Comparison of ENCODE assay signal across 24 cellular contexts in genomic region chr6:166591026-166591425, GRCh38.
"Had no signal": no experiment of that assay in that cellular context is flagged by ENCODE, and none has a peak within 500 bp of the region (broad histone marks: within the 10 kb centered on the region; RNA-seq: fewer than 3 reads in every experiment).

No MANE protein-coding gene starts in this region.

- H3K4me1 ChIP-seq: body of pancreas had no signal

- H3K27me3 ChIP-seq: adrenal gland, body of pancreas, Peyer's patch, SJCRH30 had no signal

- H3K27ac Mint-ChIP-seq: activated B cell treated with CpG ODN at 0.5 μM for 24 hours; activated CD4-positive, alpha-beta memory T cell treated with anti-CD3 and anti-CD28 coated beads, Interleukin-2, amount 10 ng/mL, durations not matched to agents 7 days and 5 days; activated naive CD8-positive, alpha-beta T cell treated with anti-CD3 and anti-CD28 coated beads, Interleukin-2, amount 10 ng/mL, durations not matched to agents 7 days and 5 days; T-helper 17 cell had no signal

- DNase-seq: activated B cell treated with CpG ODN at 0.5 μM for 24 hours; activated CD4-positive, alpha-beta memory T cell treated with anti-CD3 and anti-CD28 coated beads, Interleukin-2, amount 10 ng/mL, durations not matched to agents 7 days and 5 days; activated CD4-positive, alpha-beta T cell treated with anti-CD3 and anti-CD28 coated beads, Interleukin-2, amount 50 U/mL, for 1 hour; activated CD8-positive, alpha-beta memory T cell treated with anti-CD3 and anti-CD28 coated beads, Interleukin-2, amount 50 U/mL, for 48 hours; activated naive CD4-positive, alpha-beta T cell treated with anti-CD3 and anti-CD28 coated beads, Interleukin-2, amount 50 U/mL, for 16 hours; activated naive CD8-positive, alpha-beta T cell treated with anti-CD3 and anti-CD28 coated beads, Interleukin-2, amount 10 ng/mL, durations not matched to agents 7 days and 5 days; activated T-cell treated with anti-CD3 and anti-CD28 coated beads, Interleukin-2, amount 50 U/mL, for 1 hour; adrenal gland; anterior cingulate cortex; body of pancreas; central memory CD4-positive, alpha-beta T cell; KBM-7; NCI-H1048; NCI-H1930; NCI-H2107; NCI-H2171 treated with DMSO at 0.1 percent for 48 hours; NCI-H345; NCI-H510A; NK-92 treated with Interleukin-12 subunit alpha and Interleukin-12 subunit beta, amount 100 ng/mL, for 24 hours; Peyer's patch; Right ventricle myocardium superior; SJCRH30; T-helper 17 cell; T-helper 9 cell had no signal

- ATAC-seq: body of pancreas, T-helper 17 cell had no signal

- H3K36me3 Mint-ChIP-seq: activated naive CD8-positive, alpha-beta T cell treated with anti-CD3 and anti-CD28 coated beads, Interleukin-2, amount 10 ng/mL, durations not matched to agents 7 days and 5 days had no signal

- H3K27ac ChIP-seq: adrenal gland, body of pancreas, Peyer's patch, SJCRH30 had no signal

- H3K4me3 Mint-ChIP-seq: activated B cell treated with CpG ODN at 0.5 μM for 24 hours; activated CD4-positive, alpha-beta memory T cell treated with anti-CD3 and anti-CD28 coated beads, Interleukin-2, amount 10 ng/mL, durations not matched to agents 7 days and 5 days; activated naive CD8-positive, alpha-beta T cell treated with anti-CD3 and anti-CD28 coated beads, Interleukin-2, amount 10 ng/mL, durations not matched to agents 7 days and 5 days; T-helper 17 cell had no signal

- H3K36me3 ChIP-seq: adrenal gland, Peyer's patch, SJCRH30 had no signal

- H3K27me3 Mint-ChIP-seq: activated B cell treated with CpG ODN at 0.5 μM for 24 hours; activated CD4-positive, alpha-beta memory T cell treated with anti-CD3 and anti-CD28 coated beads, Interleukin-2, amount 10 ng/mL, durations not matched to agents 7 days and 5 days; activated naive CD8-positive, alpha-beta T cell treated with anti-CD3 and anti-CD28 coated beads, Interleukin-2, amount 10 ng/mL, durations not matched to agents 7 days and 5 days had no signal

- H3K9me3 Mint-ChIP-seq: activated B cell treated with CpG ODN at 0.5 μM for 24 hours; activated CD4-positive, alpha-beta memory T cell treated with anti-CD3 and anti-CD28 coated beads, Interleukin-2, amount 10 ng/mL, durations not matched to agents 7 days and 5 days; activated naive CD8-positive, alpha-beta T cell treated with anti-CD3 and anti-CD28 coated beads, Interleukin-2, amount 10 ng/mL, durations not matched to agents 7 days and 5 days had no signal

- H3K9me3 ChIP-seq: body of pancreas, Peyer's patch, SJCRH30 had no signal

- H3K4me3 ChIP-seq: adrenal gland, body of pancreas, Peyer's patch, SJCRH30 had no signal
